Comparison of ENCODE assay signal across 20 cellular contexts in the genomic region with DNA sequence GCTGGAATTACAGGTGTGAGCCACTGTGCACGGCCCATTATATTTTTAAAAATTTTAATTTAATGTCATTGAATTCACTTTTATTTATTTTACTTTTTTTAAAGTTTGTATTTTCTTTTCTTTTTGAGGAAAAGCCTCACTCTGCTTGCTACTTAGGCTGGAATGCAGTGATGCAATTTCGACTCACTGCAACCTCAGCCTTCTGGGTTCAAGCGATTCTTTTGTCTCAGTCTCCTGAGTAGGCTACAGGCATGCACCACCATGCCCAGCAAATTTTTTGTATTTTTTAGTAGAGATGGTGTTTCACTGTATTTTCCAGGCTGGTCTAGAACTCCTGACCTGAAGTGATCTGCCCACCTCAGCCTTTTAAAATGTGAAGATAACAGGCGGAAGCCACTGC.
"Had no signal": no experiment of that assay in that cellular context is flagged by ENCODE, and none has a peak within 500 bp of the region (broad histone marks: within the 10 kb centered on the region; RNA-seq: fewer than 3 reads in every experiment).

No MANE protein-coding gene starts in this region.

- H3K36me3 ChIP-seq: ascending aorta, breast epithelium, gastroesophageal sphincter, right atrium auricular region, thyroid gland, upper lobe of right lung had no signal

- H3K9me3 ChIP-seq: ascending aorta, breast epithelium, gastroesophageal sphincter, right atrium auricular region, thyroid gland, upper lobe of right lung had no signal

- H3K27ac ChIP-seq: ascending aorta, breast epithelium, gastroesophageal sphincter, right atrium auricular region, thyroid gland, upper lobe of right lung had no signal

- ATAC-seq: gastroesophageal sphincter, left ventricle myocardium superior, natural killer cell, upper lobe of right lung, WTC11 had no signal

- H3K4me3 ChIP-seq: ascending aorta, breast epithelium, gastroesophageal sphincter, right atrium auricular region, thyroid gland, upper lobe of right lung had no signal

- DNase-seq: activated gamma-delta T cell treated with Interleukin-2 at 50 U/mL for 16 hours; activated T-cell treated with anti-CD3 and anti-CD28 coated beads, Interleukin-2, amount 50 U/mL, for 1 hour; cerebellar nuclear complex; cortex of kidney; endodermal cell; erythroblast; head of caudate nucleus; left ventricle myocardium superior; mammary epithelial cell; natural killer cell; stimulated activated CD4-positive, alpha-beta T cell treated with anti-CD3 and anti-CD28 coated beads, Interleukin-12 subunit alpha, Interleukin-12 subunit beta, amount 100 ng/mL, for 4 hours; substantia nigra; T-helper 9 cell; thyroid gland; upper lobe of right lung had no signal

- H3K4me1 ChIP-seq: ascending aorta, breast epithelium, gastroesophageal sphincter, right atrium auricular region, thyroid gland, upper lobe of right lung had no signal

- H3K27me3 ChIP-seq: ascending aorta, breast epithelium, gastroesophageal sphincter, right atrium auricular region, thyroid gland, upper lobe of right lung had no signal
